12 cellular contexts compared by ENCODE assay signal in the genomic region with DNA sequence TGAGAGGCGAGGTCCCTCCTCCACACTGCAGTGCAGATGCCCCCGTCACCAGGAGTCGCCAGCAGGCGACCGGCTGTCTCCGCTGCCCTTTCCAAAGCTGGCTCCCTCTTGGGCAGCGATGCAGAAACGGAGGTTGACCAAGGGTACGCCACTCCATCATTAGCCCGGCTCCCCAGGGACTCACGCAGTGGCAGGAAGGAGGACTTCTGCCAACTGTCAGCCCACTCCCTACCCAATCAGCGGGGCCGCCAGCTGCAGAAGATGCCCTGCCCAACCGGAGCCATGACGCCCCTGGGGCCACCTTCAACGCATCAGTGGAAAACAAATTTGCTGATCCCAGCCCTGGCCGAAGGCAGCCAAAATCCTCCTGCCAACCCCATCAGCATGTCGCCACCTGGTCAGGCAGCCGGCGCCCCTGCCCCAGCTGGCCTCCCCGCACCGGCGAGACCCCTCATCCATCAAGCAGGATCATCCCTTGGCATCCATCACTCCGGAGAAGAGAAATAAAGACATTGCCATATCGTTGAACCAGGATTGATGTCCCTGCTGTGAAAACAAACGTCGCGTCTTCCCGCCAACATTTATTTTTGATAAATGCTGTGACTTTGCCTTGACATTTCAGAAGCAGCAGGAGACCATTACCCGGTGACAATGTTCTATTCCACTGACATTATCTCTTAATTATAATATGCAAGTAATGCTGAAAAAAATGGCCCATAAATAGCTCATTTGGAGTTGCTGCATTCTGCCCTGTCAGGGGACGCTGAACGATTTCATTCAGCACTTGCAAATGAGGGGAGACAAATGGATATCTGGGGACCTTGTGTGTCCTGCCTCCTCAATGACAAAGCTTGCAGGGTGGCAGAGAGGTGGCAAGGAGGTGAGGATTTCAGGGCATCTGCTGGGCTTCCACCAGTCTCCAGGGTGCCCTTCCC.
A peak's percentile ranks its signal among the peaks of the same experiment; 100 is the strongest.
DNase-seq lines count a peak whose midpoint lies in the region; ATAC-seq and TF ChIP-seq lines count a peak whose summit lies in the region.
"Had no signal": no experiment of that assay in that cellular context is flagged by ENCODE, and none has a peak within 500 bp of the region (broad histone marks: within the 10 kb centered on the region; RNA-seq: fewer than 3 reads in every experiment).

No MANE protein-coding gene starts in this region.

- peak overlapping the region; percentile 7 for H3K4me3 ChIP-seq in thoracic aorta
- no peak overlapping the region for H3K4me3 ChIP-seq in foreskin fibroblast (ENCODE audit: low read depth in 1 of 2, low read length in 2 of 2)
- H3K4me3 ChIP-seq: esophagus squamous epithelium, tibial artery had no signal

- DNase-seq in NCI-H128 (lab: John Stamatoyannopoulos, UW; ENCODE audit: unreplicated experiment) (peak; percentile 43), NCI-H345 treated with DMSO at 0.1 percent for 48 hours (lab: John Stamatoyannopoulos, UW; ENCODE audit: unreplicated experiment) (peak; percentile 35), cerebellar cortex (ENCODE audit: low spot score) (peak; percentile 84), thoracic aorta (ENCODE audit: low spot score) (no peak), foreskin fibroblast (no peak), GDM1 (lab: John Stamatoyannopoulos, UW) (no peak)
- DNase-seq: activated naive CD4-positive, alpha-beta T cell treated with anti-CD3 and anti-CD28 coated beads, Interleukin-2, amount 50 U/mL, for 16 hours; Calu3; esophagus squamous epithelium had no signal

- no peak overlapping the region for H3K27ac ChIP-seq in thoracic aorta
- H3K27ac ChIP-seq: esophagus squamous epithelium, KMS-11, tibial artery had no signal

- no peaks in the 10 kb centered on the region for H3K36me3 ChIP-seq in thoracic aorta
- H3K36me3 ChIP-seq: esophagus squamous epithelium, tibial artery had no signal

- H3K27me3 ChIP-seq in thoracic aorta (replicated peaks; ENCODE audit: insufficient read depth), result no peaks in the 10 kb centered on the region
- H3K27me3 ChIP-seq: tibial artery had no signal

- peaks cover 19 to 77% of the 10 kb centered on the region in 2 donors for H3K4me1 ChIP-seq in thoracic aorta (ENCODE audit: control insufficient read depth in 1 of 2, low read depth in 2 of 2)

- TF ChIP-seq CTCF in thoracic aorta (IDR thresholded peaks at IDR 0.05) (peak; percentile 28), foreskin fibroblast (IDR thresholded peaks at IDR 0.05; ENCODE audit: low read depth, low read length) (no peak)

- ATAC-seq in thoracic aorta (ENCODE audit: insufficient number of reproducible peaks, low FRiP score, low read depth) (no peak), HG03469 (IDR thresholded peaks at IDR 0.05; ENCODE audit: unreplicated experiment) (no peak)

- no peaks in the 10 kb centered on the region for H3K9me3 ChIP-seq in thoracic aorta

Comparison
In these comparisons a context has a peak if more than half of its experiments do, and no peak if none do; other contexts are left out.
1. DNase-seq: peak in NCI-H128 (single experiment), NCI-H345 treated with DMSO at 0.1 percent for 48 hours (single experiment) and cerebellar cortex (single experiment); none in thoracic aorta (single experiment), foreskin fibroblast (0 of 2) and GDM1 (single experiment).